ENCODE assay signal across 9 cellular contexts in genomic region chr12:4579305-4580097, GRCh38. TPM values are rescaled to one million over a fixed set of nuclear protein-coding genes. Genes with fewer than 3 reads are reported as not detected.
A peak's percentile ranks its signal among the peaks of the same experiment; 100 is the strongest.
DNase-seq lines count a peak whose midpoint lies in the region; ATAC-seq, FAIRE-seq and TF ChIP-seq lines count a peak whose summit lies in the region.
"Had no signal": no experiment of that assay in that cellular context is flagged by ENCODE, and none has a peak within 500 bp of the region (broad histone marks: within the 10 kb centered on the region; RNA-seq: fewer than 3 reads in every experiment).

No MANE protein-coding gene starts in this region.

- FAIRE-seq in GM18507 (lab: Jason Lieb, UNC), result peak; percentile 44
- FAIRE-seq: keratinocyte had no signal

- CTCF ChIA-PET in Panc1 (lab: Charles Lee), result no interaction called here

- in situ Hi-C loops in Panc1 (cut with HindIII; ENCODE audit: low pct_unique_long_range_greater_than_20kb, low sequenced_read_pairs), result no loop called here

- H3K9me3 ChIP-seq in Panc1 (ENCODE audit: control insufficient read depth, insufficient read depth, low read depth, low read length), result no peaks in the 10 kb centered on the region

- no peaks in the 10 kb centered on the region for H3K27me3 ChIP-seq in Panc1 (ENCODE audit: control insufficient read depth, insufficient read depth, low read length)

- intact Hi-C loops in Panc1 (cut with micrococcal nuclease; ENCODE audit: unreplicated experiment), result no loop called here

- ATAC-seq in Panc1 (no peak), HG03442 (IDR thresholded peaks at IDR 0.05; ENCODE audit: unreplicated experiment) (no peak), HG02938 (IDR thresholded peaks at IDR 0.05; ENCODE audit: unreplicated experiment) (no peak)

- no peaks in the 10 kb centered on the region for H3K36me3 ChIP-seq in Panc1 (ENCODE audit: control insufficient read depth, insufficient read depth, low read length)

- H3K4me3 ChIP-seq in Panc1 (ENCODE audit: low read depth in 2 of 2, low read length in 2 of 2) (no peak overlapping the region), fibroblast of villous mesenchyme (ENCODE audit: low read depth, low read length) (no peak overlapping the region), coronary artery (no peak overlapping the region)

- DNase-seq in AG08395 (ENCODE audit: low spot score) (peak; percentile 14), GM18507 (ENCODE audit: extremely low spot score, insufficient read length, low read depth) (no peak), Panc1 (ENCODE audit: low read depth, low spot score) (peak; percentile 4), fibroblast of villous mesenchyme (ENCODE audit: low read depth) (peak; percentile 10), coronary artery (ENCODE audit: low spot score) (no peak), 8988T (no peak)

- no TSS peak for BruUV-seq in Panc1 (replicated peaks; lab: Mats Ljungman, UMichigan)

- TF ChIP-seq CTCF in Panc1 (IDR thresholded peaks at IDR 0.05) (peak; percentile 37; the same call in 1 of the 2 replicates), fibroblast of villous mesenchyme (IDR thresholded peaks at IDR 0.05; ENCODE audit: insufficient read depth, low read depth, low read length) (peak; percentile 19), coronary artery (IDR thresholded peaks at IDR 0.05) (no peak)

- POLR2A ChIA-PET in Panc1 (lab: Charles Lee), result no interaction called here

- no peaks in the 10 kb centered on the region for H3K4me1 ChIP-seq in Panc1 (ENCODE audit: control insufficient read depth, insufficient read depth, low read length)

- H3K27ac ChIP-seq in Panc1 (ENCODE audit: low read length) (no peak overlapping the region), coronary artery (no peak overlapping the region)

RNA-seq across cellular contexts. Expression of gene DYRK4, which starts 17.5 kb away (rescaled TPM):
- total RNA-seq in Panc1 (2021; ENCODE audit: unreplicated experiment) (13.3 TPM), fibroblast of villous mesenchyme (39.3 and 48.6 TPM in 2 replicates)
- polyA plus RNA-seq in Panc1 (2012; ENCODE audit: insufficient read length), result 19.1 TPM

RNA-seq across cellular contexts. Expression of gene RAD51AP1, which starts 40.8 kb away (rescaled TPM):
- total RNA-seq in Panc1 (2021; ENCODE audit: unreplicated experiment), result 18.1 TPM
- polyA plus RNA-seq in Panc1 (2012; ENCODE audit: insufficient read length), result 4.3 TPM
- 9.3 and 18.1 TPM in 2 replicates for total RNA-seq in fibroblast of villous mesenchyme

Comparison
In these comparisons a context has a peak if more than half of its experiments do, and no peak if none do; other contexts are left out.
1. DNase-seq: peak in AG08395 (single experiment), Panc1 (single experiment) and fibroblast of villous mesenchyme (single experiment); none in GM18507 (single experiment), coronary artery (single experiment) and 8988T (single experiment).